ENCODE assay signal across 1 cellular context in the genomic region with DNA sequence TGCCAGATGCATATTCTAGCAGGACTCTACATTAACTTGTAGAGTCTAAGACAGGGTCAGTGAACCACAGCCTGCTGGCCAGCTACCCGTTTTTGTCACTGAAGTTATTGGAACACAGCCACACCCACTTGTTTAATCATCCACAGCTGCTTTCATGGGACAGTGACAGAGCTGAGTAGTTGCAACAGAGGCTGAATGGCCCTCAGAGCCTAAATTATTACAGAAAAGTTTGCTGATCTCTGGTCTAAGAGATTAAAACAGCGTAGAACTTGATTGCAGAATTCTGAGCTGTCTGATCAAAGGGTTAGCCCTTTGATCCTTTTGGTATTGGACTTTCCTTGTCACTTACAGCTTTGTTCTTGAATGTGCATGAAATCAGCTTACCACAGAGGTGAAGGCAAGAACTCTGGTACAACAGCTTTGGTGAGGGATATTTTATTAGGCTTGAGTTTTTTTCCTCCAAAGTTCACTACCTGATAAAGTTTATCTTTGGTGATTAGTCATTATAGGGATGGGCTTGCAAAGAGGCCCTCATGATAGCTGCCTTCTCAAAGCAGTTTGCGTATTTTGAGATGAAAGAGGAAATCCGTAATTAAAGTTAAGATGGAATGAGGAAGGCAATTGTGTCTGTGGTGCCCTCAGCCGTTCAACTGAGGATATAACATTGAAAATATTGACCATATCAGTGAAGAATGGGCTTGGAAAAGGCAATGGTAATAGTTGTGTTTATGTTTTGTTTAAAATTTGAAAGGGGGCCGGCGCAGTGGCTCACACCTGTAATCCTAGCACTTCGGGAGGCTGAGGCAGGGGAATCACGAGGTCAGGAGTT.
A peak's percentile ranks its signal among the peaks of the same experiment; 100 is the strongest.
TF ChIP-seq lines count a peak whose summit lies in the region.

No MANE protein-coding gene starts in this region.

TF ChIP-seq in HepG2, 621 proteins besides CTCF, POLR2A, EP300 and RAD21 (continues in another document):
- TF ChIP-seq RAD51 (IDR thresholded peaks at IDR 0.05; ENCODE audit: borderline replicate concordance) (no peak), CENPBD1 (CRISPR knock-in tag; IDR thresholded peaks at IDR 0.05; ENCODE audit: borderline replicate concordance, low read depth) (no peak), PLSCR1 (CRISPR knock-in tag; IDR thresholded peaks at IDR 0.05; ENCODE audit: borderline replicate concordance) (no peak), BRCA1 (CRISPR knock-in tag; IDR thresholded peaks at IDR 0.05) (no peak), NFE2L2 (IDR thresholded peaks at IDR 0.05; ENCODE audit: low read length) (no peak), FLYWCH1 (CRISPR knock-in tag; IDR thresholded peaks at IDR 0.05) (no peak), SMC3 (IDR thresholded peaks at IDR 0.05; ENCODE audit: low read length) (no peak), CREBL2 (CRISPR knock-in tag; IDR thresholded peaks at IDR 0.05; ENCODE audit: borderline replicate concordance) (no peak), FOXP4 (CRISPR knock-in tag; IDR thresholded peaks at IDR 0.05) (peak; percentile 56), ZNF781 (CRISPR knock-in tag; IDR thresholded peaks at IDR 0.05; ENCODE audit: borderline replicate concordance, not compliant biosample characterization) (no peak), TP53 (CRISPR knock-in tag; conservative IDR thresholded peaks at IDR 0.05) (no peak), KAT2B (IDR thresholded peaks at IDR 0.05; ENCODE audit: borderline replicate concordance, low read depth, low read length) (no peak), ZNF33A (CRISPR knock-in tag; IDR thresholded peaks at IDR 0.05; ENCODE audit: borderline replicate concordance) (no peak), ZNF530 (CRISPR knock-in tag; IDR thresholded peaks at IDR 0.05; ENCODE audit: low read depth) (no peak), CEBPG (CRISPR knock-in tag; IDR thresholded peaks at IDR 0.05) (peak; percentile 80), ZNF720 (CRISPR knock-in tag; IDR thresholded peaks at IDR 0.05) (no peak), FOXO4 (CRISPR knock-in tag; conservative IDR thresholded peaks at IDR 0.05) (no peak), TCF7 (IDR thresholded peaks at IDR 0.05; ENCODE audit: low read depth) (peak; percentile 90)
- TF ChIP-seq, protein P1, sequence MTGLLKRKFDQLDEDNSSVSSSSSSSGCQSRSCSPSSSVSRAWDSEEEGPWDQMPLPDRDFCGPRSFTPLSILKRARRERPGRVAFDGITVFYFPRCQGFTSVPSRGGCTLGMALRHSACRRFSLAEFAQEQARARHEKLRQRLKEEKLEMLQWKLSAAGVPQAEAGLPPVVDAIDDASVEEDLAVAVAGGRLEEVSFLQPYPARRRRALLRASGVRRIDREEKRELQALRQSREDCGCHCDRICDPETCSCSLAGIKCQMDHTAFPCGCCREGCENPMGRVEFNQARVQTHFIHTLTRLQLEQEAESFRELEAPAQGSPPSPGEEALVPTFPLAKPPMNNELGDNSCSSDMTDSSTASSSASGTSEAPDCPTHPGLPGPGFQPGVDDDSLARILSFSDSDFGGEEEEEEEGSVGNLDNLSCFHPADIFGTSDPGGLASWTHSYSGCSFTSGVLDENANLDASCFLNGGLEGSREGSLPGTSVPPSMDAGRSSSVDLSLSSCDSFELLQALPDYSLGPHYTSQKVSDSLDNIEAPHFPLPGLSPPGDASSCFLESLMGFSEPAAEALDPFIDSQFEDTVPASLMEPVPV (CRISPR knock-in tag; IDR thresholded peaks at IDR 0.05) = no peak
- TF ChIP-seq, protein P2, sequence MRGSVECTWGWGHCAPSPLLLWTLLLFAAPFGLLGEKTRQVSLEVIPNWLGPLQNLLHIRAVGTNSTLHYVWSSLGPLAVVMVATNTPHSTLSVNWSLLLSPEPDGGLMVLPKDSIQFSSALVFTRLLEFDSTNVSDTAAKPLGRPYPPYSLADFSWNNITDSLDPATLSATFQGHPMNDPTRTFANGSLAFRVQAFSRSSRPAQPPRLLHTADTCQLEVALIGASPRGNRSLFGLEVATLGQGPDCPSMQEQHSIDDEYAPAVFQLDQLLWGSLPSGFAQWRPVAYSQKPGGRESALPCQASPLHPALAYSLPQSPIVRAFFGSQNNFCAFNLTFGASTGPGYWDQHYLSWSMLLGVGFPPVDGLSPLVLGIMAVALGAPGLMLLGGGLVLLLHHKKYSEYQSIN (CRISPR knock-in tag; IDR thresholded peaks at IDR 0.05; ENCODE audit: borderline replicate concordance) = no peak
- TF ChIP-seq, protein P3, sequence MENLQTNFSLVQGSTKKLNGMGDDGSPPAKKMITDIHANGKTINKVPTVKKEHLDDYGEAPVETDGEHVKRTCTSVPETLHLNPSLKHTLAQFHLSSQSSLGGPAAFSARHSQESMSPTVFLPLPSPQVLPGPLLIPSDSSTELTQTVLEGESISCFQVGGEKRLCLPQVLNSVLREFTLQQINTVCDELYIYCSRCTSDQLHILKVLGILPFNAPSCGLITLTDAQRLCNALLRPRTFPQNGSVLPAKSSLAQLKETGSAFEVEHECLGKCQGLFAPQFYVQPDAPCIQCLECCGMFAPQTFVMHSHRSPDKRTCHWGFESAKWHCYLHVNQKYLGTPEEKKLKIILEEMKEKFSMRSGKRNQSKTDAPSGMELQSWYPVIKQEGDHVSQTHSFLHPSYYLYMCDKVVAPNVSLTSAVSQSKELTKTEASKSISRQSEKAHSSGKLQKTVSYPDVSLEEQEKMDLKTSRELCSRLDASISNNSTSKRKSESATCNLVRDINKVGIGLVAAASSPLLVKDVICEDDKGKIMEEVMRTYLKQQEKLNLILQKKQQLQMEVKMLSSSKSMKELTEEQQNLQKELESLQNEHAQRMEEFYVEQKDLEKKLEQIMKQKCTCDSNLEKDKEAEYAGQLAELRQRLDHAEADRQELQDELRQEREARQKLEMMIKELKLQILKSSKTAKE (CRISPR knock-in tag; IDR thresholded peaks at IDR 0.05; ENCODE audit: borderline replicate concordance) = no peak
- TF ChIP-seq, protein P4, sequence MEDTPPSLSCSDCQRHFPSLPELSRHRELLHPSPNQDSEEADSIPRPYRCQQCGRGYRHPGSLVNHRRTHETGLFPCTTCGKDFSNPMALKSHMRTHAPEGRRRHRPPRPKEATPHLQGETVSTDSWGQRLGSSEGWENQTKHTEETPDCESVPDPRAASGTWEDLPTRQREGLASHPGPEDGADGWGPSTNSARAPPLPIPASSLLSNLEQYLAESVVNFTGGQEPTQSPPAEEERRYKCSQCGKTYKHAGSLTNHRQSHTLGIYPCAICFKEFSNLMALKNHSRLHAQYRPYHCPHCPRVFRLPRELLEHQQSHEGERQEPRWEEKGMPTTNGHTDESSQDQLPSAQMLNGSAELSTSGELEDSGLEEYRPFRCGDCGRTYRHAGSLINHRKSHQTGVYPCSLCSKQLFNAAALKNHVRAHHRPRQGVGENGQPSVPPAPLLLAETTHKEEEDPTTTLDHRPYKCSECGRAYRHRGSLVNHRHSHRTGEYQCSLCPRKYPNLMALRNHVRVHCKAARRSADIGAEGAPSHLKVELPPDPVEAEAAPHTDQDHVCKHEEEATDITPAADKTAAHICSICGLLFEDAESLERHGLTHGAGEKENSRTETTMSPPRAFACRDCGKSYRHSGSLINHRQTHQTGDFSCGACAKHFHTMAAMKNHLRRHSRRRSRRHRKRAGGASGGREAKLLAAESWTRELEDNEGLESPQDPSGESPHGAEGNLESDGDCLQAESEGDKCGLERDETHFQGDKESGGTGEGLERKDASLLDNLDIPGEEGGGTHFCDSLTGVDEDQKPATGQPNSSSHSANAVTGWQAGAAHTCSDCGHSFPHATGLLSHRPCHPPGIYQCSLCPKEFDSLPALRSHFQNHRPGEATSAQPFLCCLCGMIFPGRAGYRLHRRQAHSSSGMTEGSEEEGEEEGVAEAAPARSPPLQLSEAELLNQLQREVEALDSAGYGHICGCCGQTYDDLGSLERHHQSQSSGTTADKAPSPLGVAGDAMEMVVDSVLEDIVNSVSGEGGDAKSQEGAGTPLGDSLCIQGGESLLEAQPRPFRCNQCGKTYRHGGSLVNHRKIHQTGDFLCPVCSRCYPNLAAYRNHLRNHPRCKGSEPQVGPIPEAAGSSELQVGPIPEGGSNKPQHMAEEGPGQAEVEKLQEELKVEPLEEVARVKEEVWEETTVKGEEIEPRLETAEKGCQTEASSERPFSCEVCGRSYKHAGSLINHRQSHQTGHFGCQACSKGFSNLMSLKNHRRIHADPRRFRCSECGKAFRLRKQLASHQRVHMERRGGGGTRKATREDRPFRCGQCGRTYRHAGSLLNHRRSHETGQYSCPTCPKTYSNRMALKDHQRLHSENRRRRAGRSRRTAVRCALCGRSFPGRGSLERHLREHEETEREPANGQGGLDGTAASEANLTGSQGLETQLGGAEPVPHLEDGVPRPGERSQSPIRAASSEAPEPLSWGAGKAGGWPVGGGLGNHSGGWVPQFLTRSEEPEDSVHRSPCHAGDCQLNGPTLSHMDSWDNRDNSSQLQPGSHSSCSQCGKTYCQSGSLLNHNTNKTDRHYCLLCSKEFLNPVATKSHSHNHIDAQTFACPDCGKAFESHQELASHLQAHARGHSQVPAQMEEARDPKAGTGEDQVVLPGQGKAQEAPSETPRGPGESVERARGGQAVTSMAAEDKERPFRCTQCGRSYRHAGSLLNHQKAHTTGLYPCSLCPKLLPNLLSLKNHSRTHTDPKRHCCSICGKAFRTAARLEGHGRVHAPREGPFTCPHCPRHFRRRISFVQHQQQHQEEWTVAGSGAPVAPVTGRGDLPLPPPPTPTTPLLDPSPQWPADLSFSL (CRISPR knock-in tag; IDR thresholded peaks at IDR 0.05) = no peak
- TF ChIP-seq, protein P5, sequence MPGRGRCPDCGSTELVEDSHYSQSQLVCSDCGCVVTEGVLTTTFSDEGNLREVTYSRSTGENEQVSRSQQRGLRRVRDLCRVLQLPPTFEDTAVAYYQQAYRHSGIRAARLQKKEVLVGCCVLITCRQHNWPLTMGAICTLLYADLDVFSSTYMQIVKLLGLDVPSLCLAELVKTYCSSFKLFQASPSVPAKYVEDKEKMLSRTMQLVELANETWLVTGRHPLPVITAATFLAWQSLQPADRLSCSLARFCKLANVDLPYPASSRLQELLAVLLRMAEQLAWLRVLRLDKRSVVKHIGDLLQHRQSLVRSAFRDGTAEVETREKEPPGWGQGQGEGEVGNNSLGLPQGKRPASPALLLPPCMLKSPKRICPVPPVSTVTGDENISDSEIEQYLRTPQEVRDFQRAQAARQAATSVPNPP (CRISPR knock-in tag; IDR thresholded peaks at IDR 0.05) = no peak
- TF ChIP-seq, protein P6, sequence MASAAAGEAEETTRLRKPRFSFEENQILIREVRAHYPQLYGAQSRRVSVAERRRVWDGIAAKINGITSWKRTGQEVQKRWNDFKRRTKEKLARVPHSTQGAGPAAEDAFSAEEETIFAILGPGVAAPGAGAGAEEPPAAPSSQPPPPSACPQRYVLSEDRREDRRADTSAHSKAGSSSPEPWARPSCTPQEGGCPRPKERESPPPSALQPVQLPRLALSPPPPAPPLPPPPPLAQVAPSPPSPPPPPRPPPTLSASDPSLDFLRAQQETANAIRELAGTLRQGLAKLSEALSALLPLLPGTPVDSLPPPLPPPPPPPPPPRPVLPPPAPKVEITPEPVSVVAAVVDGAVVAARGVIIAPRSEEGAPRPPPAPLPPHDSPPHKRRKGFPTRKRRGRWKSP (CRISPR knock-in tag; IDR thresholded peaks at IDR 0.05) = no peak
